ENCODE assay signal across 23 cellular contexts in genomic region chr2:164203131-164203530, GRCh38.
"Had no signal": no experiment of that assay in that cellular context is flagged by ENCODE, and none has a peak within 500 bp of the region (broad histone marks: within the 10 kb centered on the region; RNA-seq: fewer than 3 reads in every experiment).

No MANE protein-coding gene starts in this region.

- H3K9me3 Mint-ChIP-seq: memory B cell, type B pancreatic cell had no signal

- H3K27ac ChIP-seq: hepatocyte, left ventricle myocardium inferior, pancreas, prostate gland, tibial nerve, uterus had no signal

- DNase-seq: islet precursor cell; left ventricle myocardium inferior; midbrain; mucosa of descending colon; naive thymus-derived CD4-positive, alpha-beta T cell; nucleus accumbens; pancreas; posterior cingulate gyrus; retina; right cardiac atrium; small intestine; stimulated activated CD4-positive, alpha-beta T cell treated with anti-CD3 and anti-CD28 coated beads, Interleukin-2, amount 100 ng/mL, for 24 hours; stimulated activated CD4-positive, alpha-beta T cell treated with anti-CD3 and anti-CD28 coated beads, Interleukin-4, amount 100 ng/mL, for 1 hour; stimulated activated naive B cell treated with anti-CD40 and anti-IgM and Interleukin-4, amounts not matched to agents 10 μg/mL and 1 μg/mL and 100 μg/mL, for 72 hours; stimulated activated naive CD8-positive, alpha-beta T cell treated with anti-CD3 and anti-CD28 coated beads, Interleukin-15, Interleukin-2, amounts not matched to agents 100 U/mL and 50 U/mL, for 24 hours; uterus had no signal

- H3K79me2 ChIP-seq: hepatocyte had no signal

- H3K9me3 ChIP-seq: mucosa of descending colon, pancreas, prostate gland, tibial nerve, uterus had no signal

- H3K36me3 ChIP-seq: left ventricle myocardium inferior, pancreas, prostate gland, tibial nerve, uterus had no signal

- H3K4me2 ChIP-seq: hepatocyte had no signal

- H3K27ac Mint-ChIP-seq: memory B cell; naive thymus-derived CD4-positive, alpha-beta T cell; natural killer cell treated with Interleukin-12 subunit alpha and Interleukin-12 subunit beta and Interleukin-15 and Interleukin-18, amount 100 ng/mL, for 72 hours; stimulated activated naive B cell treated with anti-CD40 and anti-IgM and Interleukin-4, amounts not matched to agents 10 μg/mL and 1 μg/mL and 100 μg/mL, for 72 hours; type B pancreatic cell had no signal

- H3K4me3 Mint-ChIP-seq: memory B cell; naive thymus-derived CD4-positive, alpha-beta T cell; natural killer cell treated with Interleukin-12 subunit alpha and Interleukin-12 subunit beta and Interleukin-15 and Interleukin-18, amount 100 ng/mL, for 72 hours; stimulated activated naive B cell treated with anti-CD40 and anti-IgM and Interleukin-4, amounts not matched to agents 10 μg/mL and 1 μg/mL and 100 μg/mL, for 72 hours; type B pancreatic cell had no signal

- H2AFZ ChIP-seq: hepatocyte had no signal

- H3K4me1 Mint-ChIP-seq: memory B cell; naive thymus-derived CD4-positive, alpha-beta T cell; stimulated activated naive B cell treated with anti-CD40 and anti-IgM and Interleukin-4, amounts not matched to agents 10 μg/mL and 1 μg/mL and 100 μg/mL, for 72 hours had no signal

- H3K27me3 ChIP-seq: pancreas, tibial nerve, uterus had no signal

- H3K27me3 Mint-ChIP-seq: memory B cell; naive thymus-derived CD4-positive, alpha-beta T cell; natural killer cell treated with Interleukin-12 subunit alpha and Interleukin-12 subunit beta and Interleukin-15 and Interleukin-18, amount 100 ng/mL, for 72 hours; stimulated activated naive B cell treated with anti-CD40 and anti-IgM and Interleukin-4, amounts not matched to agents 10 μg/mL and 1 μg/mL and 100 μg/mL, for 72 hours; type B pancreatic cell had no signal

- H3K4me3 ChIP-seq: hepatocyte, left ventricle myocardium inferior, lung, mucosa of descending colon, pancreas, prostate gland, tibial nerve, uterus had no signal

- H3K4me1 ChIP-seq: left ventricle myocardium inferior, pancreas, prostate gland, uterus had no signal

- H3K36me3 Mint-ChIP-seq: memory B cell; naive thymus-derived CD4-positive, alpha-beta T cell; natural killer cell treated with Interleukin-12 subunit alpha and Interleukin-12 subunit beta and Interleukin-15 and Interleukin-18, amount 100 ng/mL, for 72 hours; stimulated activated naive B cell treated with anti-CD40 and anti-IgM and Interleukin-4, amounts not matched to agents 10 μg/mL and 1 μg/mL and 100 μg/mL, for 72 hours; type B pancreatic cell had no signal
